8 cellular contexts compared by ENCODE assay signal in the genomic region with DNA sequence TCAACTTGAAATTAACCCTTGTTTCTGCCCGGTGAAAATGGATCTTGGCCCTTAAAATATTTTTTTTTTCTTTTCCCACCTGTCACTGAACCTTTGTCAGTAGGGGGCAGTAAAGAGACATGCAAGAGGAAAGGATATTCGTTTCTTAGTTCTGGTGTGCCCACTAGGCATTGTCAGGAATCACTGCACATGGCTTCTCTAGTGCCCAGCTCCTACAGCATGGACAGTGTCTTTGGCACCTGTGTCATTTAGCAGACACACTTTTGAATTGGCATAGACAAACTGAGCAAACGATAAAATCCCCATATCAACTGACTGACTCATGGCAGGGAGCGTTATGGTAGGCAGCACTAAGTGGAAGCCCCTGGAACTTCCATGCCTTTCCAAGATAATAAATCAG.
A peak's percentile ranks its signal among the peaks of the same experiment; 100 is the strongest.
DNase-seq lines count a peak whose midpoint lies in the region; ATAC-seq and TF ChIP-seq lines count a peak whose summit lies in the region.

No MANE protein-coding gene starts in this region.

- no peak overlapping the region for H3K4me3 Mint-ChIP-seq in Calu3 (ENCODE audit: low read depth, unreplicated experiment)

- TF ChIP-seq CTCF in Calu3 (IDR thresholded peaks at IDR 0.05; ENCODE audit: unreplicated experiment), result peak; percentile 86

- DNase-seq in Calu3 (peak; percentile 54), SHP77 (lab: John Stamatoyannopoulos, UW) (peak; percentile 14 to 32), iPS-NIHi11 (ENCODE audit: low spot score) (peak; percentile 62), ecto neural progenitor cell (ENCODE audit: low spot score) (no peak)
- no peak for DNase-seq in stimulated activated CD8-positive, alpha-beta memory T cell treated with anti-CD3 and anti-CD28 coated beads, Interleukin-4, amount 100 ng/mL, for 48 hours

- BruUV-seq in Calu3 (replicated peaks; lab: Mats Ljungman, UMichigan), result no TSS peak

- H3K36me3 Mint-ChIP-seq in Calu3 (ENCODE audit: insufficient read depth, unreplicated experiment), result no peaks in the 10 kb centered on the region

- CTCF ChIA-PET in Calu3 (lab: Charles Lee), result interaction anchor here (0.6 kb wide), 1 partner anchor 316 kb away, joined by 3 read pairs; no protein-coding TSS in a partner anchor

- ATAC-seq in HG03342 (IDR thresholded peaks at IDR 0.05; ENCODE audit: unreplicated experiment) (peak; percentile 59), HG02973 (IDR thresholded peaks at IDR 0.05; ENCODE audit: unreplicated experiment) (no peak)
- ATAC-seq in activated CD4-positive, CD25-positive, alpha-beta regulatory T cell treated with anti-CD3 and anti-CD28 coated beads, Interleukin-2, amount 50 U/mL, for 24 hours, result no peak

- peaks cover 13% of the 10 kb centered on the region for H3K4me1 Mint-ChIP-seq in Calu3 (ENCODE audit: low read depth, unreplicated experiment)

- H3K9me3 Mint-ChIP-seq in Calu3 (ENCODE audit: low read depth, unreplicated experiment), result peaks cover under 1% of the 10 kb centered on the region

- no peak overlapping the region for H3K27ac Mint-ChIP-seq in Calu3 (ENCODE audit: unreplicated experiment)

- H3K27me3 Mint-ChIP-seq in Calu3 (ENCODE audit: unreplicated experiment), result no peaks in the 10 kb centered on the region

- intact Hi-C loops in Calu3 (cut with micrococcal nuclease; ENCODE audit: unreplicated experiment), result loop anchor here (2.0 to 5.0 kb wide), 5 partner anchors 178 to 1008 kb away; no protein-coding TSS in a partner anchor

Comparison
In these comparisons a context has a peak if more than half of its experiments do, and no peak if none do; other contexts are left out.
1. DNase-seq: peak in Calu3 (single experiment), SHP77 (2 of 2) and iPS-NIHi11 (single experiment); none in ecto neural progenitor cell (single experiment) and stimulated activated CD8-positive, alpha-beta memory T cell treated with anti-CD3 and anti-CD28 coated beads, Interleukin-4, amount 100 ng/mL, for 48 hours (single experiment).